8 cellular contexts compared by ENCODE assay signal in genomic region chr7:142496545-142496991, GRCh38.
DNase-seq lines count a peak whose midpoint lies in the region; ATAC-seq and TF ChIP-seq lines count a peak whose summit lies in the region.

No MANE protein-coding gene starts in this region.

- H3K27ac ChIP-seq in DND-41 (ENCODE audit: low read length): peak overlapping the region; percentile 99

- H3K4me3 Mint-ChIP-seq in WTC11: peak overlapping the region; percentile 45
- no peak overlapping the region for H3K4me3 Mint-ChIP-seq in glutamatergic neuron (ENCODE audit: unreplicated experiment)

- no peaks in the 10 kb centered on the region for H3K4me1 Mint-ChIP-seq in WTC11
- H3K4me1 Mint-ChIP-seq in glutamatergic neuron (ENCODE audit: low read depth, unreplicated experiment): peaks cover 35% of the 10 kb centered on the region

- H3K9ac ChIP-seq in DND-41 (ENCODE audit: low read depth, low read length): peak overlapping the region; percentile 84
- no peak overlapping the region for H3K9ac ChIP-seq in skeletal muscle satellite cell (ENCODE audit: low read depth, low read length)

- no peaks in the 10 kb centered on the region for H4K20me1 ChIP-seq in DND-41 (ENCODE audit: insufficient read depth, low read length)

- no peaks in the 10 kb centered on the region for H3K27me3 ChIP-seq in DND-41 (ENCODE audit: insufficient read depth, low read length, poor library complexity)
- peaks cover 70% of the 10 kb centered on the region for H3K27me3 ChIP-seq in skeletal muscle satellite cell (ENCODE audit: control insufficient read depth, insufficient read depth, low read length)

- peaks cover 28% of the 10 kb centered on the region for H3K79me2 ChIP-seq in DND-41 (ENCODE audit: insufficient read depth, low read length)

- H3K27me3 Mint-ChIP-seq in WTC11 (ENCODE audit: low read depth) (peaks cover 17% of the 10 kb centered on the region), glutamatergic neuron (ENCODE audit: unreplicated experiment) (peaks cover 2% of the 10 kb centered on the region)

- peak overlapping the region; percentile 12 to 50; a peak in 3 of 4 replicates for H3K4me3 ChIP-seq in DND-41 (ENCODE audit: low read depth in 1 of 2, low read length in 2 of 2)
- no peak overlapping the region for H3K4me3 ChIP-seq in skeletal muscle satellite cell (ENCODE audit: low read length)

- TF ChIP-seq CTCF in DND-41 (IDR thresholded peaks at IDR 0.05; ENCODE audit: borderline replicate concordance, extremely low read depth, low read length, poor library complexity, severe bottlenecking): peak; percentile 77
- TF ChIP-seq CTCF in WTC11 (IDR thresholded peaks at IDR 0.05): peak; percentile 74
- TF ChIP-seq CTCF in glutamatergic neuron (IDR thresholded peaks at IDR 0.05; ENCODE audit: partially characterized antibody, unreplicated experiment): peak; percentile 91

- H3K36me3 ChIP-seq in DND-41 (ENCODE audit: insufficient read depth, low read length): no peaks in the 10 kb centered on the region
- H3K36me3 ChIP-seq in skeletal muscle satellite cell (ENCODE audit: insufficient read depth, low read length): no peaks in the 10 kb centered on the region

- DNase-seq in DND-41 (peak; percentile 60), HT1080 (ENCODE audit: low read depth) (peak; percentile 33), WTC11 (ENCODE audit: low spot score) (no peak), glutamatergic neuron (no peak), epidermal melanocyte (ENCODE audit: insufficient read length, low spot score) (no peak)

- POLR2A ChIA-PET in WTC11 (lab: Charles Lee): no interaction called here

- H3K9me3 ChIP-seq in DND-41 (ENCODE audit: insufficient read depth, low read length, severe bottlenecking): no peaks in the 10 kb centered on the region
- H3K9me3 ChIP-seq in skeletal muscle satellite cell (replicated peaks; ENCODE audit: low read length): no peaks in the 10 kb centered on the region

- H3K4me2 ChIP-seq in DND-41 (ENCODE audit: insufficient read depth, low read length) (peak overlapping the region; percentile 68), skeletal muscle satellite cell (ENCODE audit: low read length) (peak overlapping the region; percentile 41)

- no peaks in the 10 kb centered on the region for H3K36me3 Mint-ChIP-seq in WTC11
- H3K36me3 Mint-ChIP-seq in glutamatergic neuron (ENCODE audit: unreplicated experiment): no peaks in the 10 kb centered on the region

- H3K9me3 Mint-ChIP-seq in WTC11 (no peaks in the 10 kb centered on the region), glutamatergic neuron (ENCODE audit: unreplicated experiment) (peaks cover 11% of the 10 kb centered on the region)

- CTCF ChIA-PET in WTC11 (lab: Charles Lee): interaction anchor here (0.7 to 3.3 kb wide), 30 partner anchors 9 to 287 kb away, joined by 3 to 19 read pairs (median 4); no protein-coding TSS in a partner anchor

- H3K27ac Mint-ChIP-seq in WTC11 (no peak overlapping the region), glutamatergic neuron (ENCODE audit: unreplicated experiment) (no peak overlapping the region)

- H2AFZ ChIP-seq in DND-41 (ENCODE audit: low read depth, low read length): 0 out of 2 replicates have a peak overlapping the region, but pooled peaks have one; percentile 42

- ATAC-seq in DND-41 (ENCODE audit: insufficient read depth, low read depth) (peak; percentile 72), GM19324 (IDR thresholded peaks at IDR 0.05; ENCODE audit: low FRiP score, unreplicated experiment) (peak; percentile 47), WTC11 (peak; percentile 82), HG03378 (IDR thresholded peaks at IDR 0.05; ENCODE audit: unreplicated experiment) (no peak)

- peaks cover 93% of the 10 kb centered on the region for H3K4me1 ChIP-seq in DND-41 (ENCODE audit: insufficient read depth, low read length)
- H3K4me1 ChIP-seq in skeletal muscle satellite cell (ENCODE audit: control insufficient read depth, insufficient read depth, low read length): peaks cover 10% of the 10 kb centered on the region

TF ChIP-seq in WTC11, 78 proteins besides CTCF, POLR2A, EP300 and RAD21:
- TF ChIP-seq ELF4 (CRISPR knock-in tag; IDR thresholded peaks at IDR 0.05; ENCODE audit: low read depth) (no peak), GTF2I (CRISPR knock-in tag; conservative IDR thresholded peaks at IDR 0.05) (no peak), SMAD3 (CRISPR knock-in tag; IDR thresholded peaks at IDR 0.05; ENCODE audit: borderline replicate concordance) (no peak), MAX (CRISPR knock-in tag; IDR thresholded peaks at IDR 0.05) (no peak), JAZF1 (CRISPR knock-in tag; IDR thresholded peaks at IDR 0.05) (no peak), ZSCAN18 (CRISPR knock-in tag; IDR thresholded peaks at IDR 0.05) (no peak), HMGXB4 (CRISPR knock-in tag; IDR thresholded peaks at IDR 0.05) (no peak), ZNF219 (CRISPR knock-in tag; IDR thresholded peaks at IDR 0.05; ENCODE audit: borderline replicate concordance) (no peak)
TF ChIP-seq in WTC11: peak in this region for 0.

Comparison
In these comparisons a context has a peak if more than half of its experiments do, and no peak if none do; other contexts are left out.
1. DNase-seq: peak in DND-41 (single experiment) and HT1080 (single experiment); none in WTC11 (single experiment), glutamatergic neuron (single experiment) and epidermal melanocyte (single experiment).
2. Peak in every context shown above with its lines, with median percentiles within 50 percentile points of each other: CTCF ChIP-seq.